ENCODE assay signal across 20 cellular contexts in the genomic region with DNA sequence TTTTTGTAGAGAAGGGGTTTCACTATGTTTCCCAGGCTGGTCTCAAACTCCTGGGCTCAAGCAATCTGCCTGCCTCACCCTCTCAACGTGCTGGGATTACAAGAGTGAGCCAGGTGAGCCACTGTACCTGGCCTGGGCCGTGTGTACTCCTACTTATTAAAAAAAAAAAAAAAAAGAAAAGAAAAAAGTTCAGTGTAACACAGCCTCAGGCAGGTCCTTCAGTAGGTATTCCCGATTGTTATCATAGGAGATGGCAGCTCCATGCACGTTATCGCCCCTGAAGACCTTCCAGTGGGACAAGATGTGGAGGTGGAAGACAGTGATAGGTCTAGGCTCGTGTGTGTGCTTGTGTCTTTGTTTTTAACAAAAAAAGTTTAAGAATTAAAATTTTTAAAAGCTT. TPM values are rescaled to one million over a fixed set of nuclear protein-coding genes. Genes with fewer than 3 reads are reported as not detected.
A peak's percentile ranks its signal among the peaks of the same experiment; 100 is the strongest.
DNase-seq lines count a peak whose midpoint lies in the region; ATAC-seq and TF ChIP-seq lines count a peak whose summit lies in the region.
"Had no signal": no experiment of that assay in that cellular context is flagged by ENCODE, and none has a peak within 500 bp of the region (broad histone marks: within the 10 kb centered on the region; RNA-seq: fewer than 3 reads in every experiment).

No MANE protein-coding gene starts in this region.

- H4K8ac ChIP-seq in trophoblast cell (ENCODE audit: low read depth, low read length) = no peak overlapping the region

- H2BK120ac ChIP-seq in trophoblast cell (ENCODE audit: insufficient read depth, low read length, poor library complexity) = no peak overlapping the region

- no peak overlapping the region for H3K14ac ChIP-seq in trophoblast cell (ENCODE audit: low read length)

- no peaks in the 10 kb centered on the region for H3K27me3 Mint-ChIP-seq in MCF 10A (ENCODE audit: insufficient read depth, unreplicated experiment)
- H3K27me3 Mint-ChIP-seq in activated naive CD4-positive, alpha-beta T cell treated with anti-CD3 and anti-CD28 coated beads for 36 hours (ENCODE audit: low read depth) = no peaks in the 10 kb centered on the region
- H3K27me3 Mint-ChIP-seq: CD4-positive, alpha-beta T cell; CD8-positive, alpha-beta memory T cell had no signal

- no TSS peak for BruUV-seq in MCF 10A (replicated peaks; lab: Mats Ljungman, UMichigan)

- H2AFZ ChIP-seq in trophoblast cell (ENCODE audit: insufficient read depth, low read length, poor library complexity) = no peak overlapping the region
- H2AFZ ChIP-seq: GM23338 had no signal

- H2BK5ac ChIP-seq in trophoblast cell (ENCODE audit: low read depth, low read length, poor library complexity) = no peak overlapping the region

- no peak overlapping the region for H3K18ac ChIP-seq in trophoblast cell (ENCODE audit: low read length)

- no peak overlapping the region for H4K12ac ChIP-seq in trophoblast cell (ENCODE audit: low read depth, low read length)

- no peak overlapping the region for H2BK12ac ChIP-seq in trophoblast cell (ENCODE audit: low read length)

- peaks cover 7% of the 10 kb centered on the region for H3K79me1 ChIP-seq in trophoblast cell (ENCODE audit: low read length)

- H3K79me2 ChIP-seq in trophoblast cell (ENCODE audit: control insufficient read depth, insufficient read depth, low read length, poor library complexity) = peaks cover 5% of the 10 kb centered on the region

- peaks cover 17% of the 10 kb centered on the region for H3K4me1 Mint-ChIP-seq in MCF 10A (ENCODE audit: insufficient read depth, unreplicated experiment)
- peaks cover 27% of the 10 kb centered on the region for H3K4me1 Mint-ChIP-seq in activated naive CD4-positive, alpha-beta T cell treated with anti-CD3 and anti-CD28 coated beads for 36 hours (ENCODE audit: low read depth)
- H3K4me1 Mint-ChIP-seq: GM23338 had no signal

- H3K9me3 ChIP-seq in breast epithelium = no peaks in the 10 kb centered on the region
- H3K9me3 ChIP-seq in BLaER1 = peaks cover 17% of the 10 kb centered on the region
- H3K9me3 ChIP-seq in trophoblast cell (ENCODE audit: insufficient read depth, low read depth, low read length) = no peaks in the 10 kb centered on the region

- H2AK5ac ChIP-seq in trophoblast cell (ENCODE audit: low read length) = no peak overlapping the region

- no peaks in the 10 kb centered on the region for H3K9me3 Mint-ChIP-seq in MCF 10A (ENCODE audit: unreplicated experiment)
- H3K9me3 Mint-ChIP-seq in activated naive CD4-positive, alpha-beta T cell treated with anti-CD3 and anti-CD28 coated beads for 36 hours = no peaks in the 10 kb centered on the region
- H3K9me3 Mint-ChIP-seq: CD4-positive, alpha-beta T cell; CD8-positive, alpha-beta memory T cell had no signal

- no peak for TF ChIP-seq POLR2A in breast epithelium (IDR thresholded peaks at IDR 0.05)

- H3K27me3 ChIP-seq in breast epithelium (no peaks in the 10 kb centered on the region), BLaER1 (peaks cover 16% of the 10 kb centered on the region), trophoblast cell (ENCODE audit: insufficient read depth, low read length) (no peaks in the 10 kb centered on the region)

- H3K36me3 ChIP-seq in breast epithelium = no peaks in the 10 kb centered on the region
- H3K36me3 ChIP-seq in BLaER1 = no peaks in the 10 kb centered on the region
- no peaks in the 10 kb centered on the region for H3K36me3 ChIP-seq in trophoblast cell (ENCODE audit: control insufficient read depth in 1 of 2, insufficient read depth in 2 of 2, low read length in 2 of 2)
- H3K36me3 ChIP-seq: BLaER1 treated with 17β-estradiol and CSF1 and Interleukin-3, amounts not matched to agents 10 nM and 100 nM had no signal

- ATAC-seq in omental fat pad (ENCODE audit: low FRiP score) = no peak
- ATAC-seq: GM12878, GM23338, HCT116 had no signal

- no peaks in the 10 kb centered on the region for H3K4me1 ChIP-seq in breast epithelium
- peaks cover 30% of the 10 kb centered on the region for H3K4me1 ChIP-seq in BLaER1
- peaks cover 8 to 13% of the 10 kb centered on the region in 2 experiments for H3K4me1 ChIP-seq in trophoblast cell (ENCODE audit: control insufficient read depth in 1 of 2, insufficient read depth in 2 of 2, low read length in 2 of 2)

- CTCF ChIA-PET in MCF 10A (lab: Yijun Ruan, JAX) = interaction anchor here (0.7 kb wide), 2 partner anchors 33 to 522 kb away, joined by 4 to 7 read pairs; no protein-coding TSS in a partner anchor
- CTCF ChIA-PET in activated naive CD4-positive, alpha-beta T cell treated with anti-CD3 and anti-CD28 coated beads for 36 hours (lab: Charles Lee) = no interaction called here

- intact Hi-C loops in breast epithelium (cut with DNase I; ENCODE audit: low total_unique reads) = no loop called here
- intact Hi-C loops in MCF 10A (cut with micrococcal nuclease) = no loop called here
- intact Hi-C loops in activated naive CD4-positive, alpha-beta T cell treated with anti-CD3 and anti-CD28 coated beads for 36 hours (cut with micrococcal nuclease) = no loop called here

- POLR2A ChIA-PET in MCF 10A (lab: Yijun Ruan, JAX) = interaction anchor here (0.6 to 0.7 kb wide), 2 partner anchors 9 to 211 kb away, joined by 3 to 4 read pairs; a partner anchor contains a TSS

- H3K9ac ChIP-seq in BLaER1 (no peak overlapping the region), trophoblast cell (ENCODE audit: low read length) (no peak overlapping the region)
- H3K9ac ChIP-seq: BLaER1 treated with 17β-estradiol and CSF1 and Interleukin-3, amounts not matched to agents 10 nM and 100 nM had no signal

- H3K4me3 Mint-ChIP-seq in MCF 10A (ENCODE audit: unreplicated experiment) = no peak overlapping the region
- H3K4me3 Mint-ChIP-seq in activated naive CD4-positive, alpha-beta T cell treated with anti-CD3 and anti-CD28 coated beads for 36 hours = no peak overlapping the region
- H3K4me3 Mint-ChIP-seq: B cell; CD8-positive, alpha-beta memory T cell; GM23338; H9 had no signal

- H3K4ac ChIP-seq in trophoblast cell (ENCODE audit: low read depth, low read length) = no peak overlapping the region

- H3K4me3 ChIP-seq in breast epithelium (no peak overlapping the region), BLaER1 (no peak overlapping the region), trophoblast cell (ENCODE audit: low read depth, low read length) (no peak overlapping the region)
- H3K4me3 ChIP-seq: BLaER1 treated with 17β-estradiol and CSF1 and Interleukin-3, amounts not matched to agents 10 nM and 100 nM; GM12878; GM23338 had no signal

- H4K91ac ChIP-seq in trophoblast cell (ENCODE audit: low read depth, low read length) = no peak overlapping the region

- DNase-seq in breast epithelium (ENCODE audit: low spot score in 2 of 2) (no peak), MCF 10A (ENCODE audit: unreplicated experiment) (no peak), trophoblast cell (peak; percentile 71 to 79), omental fat pad (ENCODE audit: low spot score) (no peak)
- no peak for DNase-seq in activated naive CD4-positive, alpha-beta T cell treated with anti-CD3 and anti-CD28 coated beads for 36 hours
- DNase-seq: CD4-positive, alpha-beta T cell; CD8-positive, alpha-beta memory T cell; DMS 273 treated with DMSO at 0.1 percent for 48 hours; DMS79; EL; GDM1; H9 had no signal

- no peaks in the 10 kb centered on the region for H4K20me1 ChIP-seq in BLaER1
- H4K20me1 ChIP-seq: BLaER1 treated with 17β-estradiol and CSF1 and Interleukin-3, amounts not matched to agents 10 nM and 100 nM had no signal

- TF ChIP-seq CTCF in breast epithelium (IDR thresholded peaks at IDR 0.05) (no peak), MCF 10A (IDR thresholded peaks at IDR 0.05; ENCODE audit: unreplicated experiment) (no peak), omental fat pad (IDR thresholded peaks at IDR 0.05) (no peak)

- no peak overlapping the region for H3K27ac Mint-ChIP-seq in MCF 10A (ENCODE audit: low read depth, unreplicated experiment)
- no peak overlapping the region for H3K27ac Mint-ChIP-seq in activated naive CD4-positive, alpha-beta T cell treated with anti-CD3 and anti-CD28 coated beads for 36 hours
- H3K27ac Mint-ChIP-seq: B cell, CD14-positive monocyte, GM23338, H9 had no signal

- H3K4me2 ChIP-seq in BLaER1 (peak overlapping the region; percentile 81; the same call in 1 of the 2 replicates), trophoblast cell (ENCODE audit: low read length) (no peak overlapping the region)
- H3K4me2 ChIP-seq: GM23338 had no signal

- H3K36me3 Mint-ChIP-seq in MCF 10A (ENCODE audit: insufficient read depth, unreplicated experiment) = peaks cover 6% of the 10 kb centered on the region
- H3K36me3 Mint-ChIP-seq in activated naive CD4-positive, alpha-beta T cell treated with anti-CD3 and anti-CD28 coated beads for 36 hours (ENCODE audit: low read depth) = no peaks in the 10 kb centered on the region
- H3K36me3 Mint-ChIP-seq: CD14-positive monocyte had no signal

- H3K27ac ChIP-seq in breast epithelium (peak overlapping the region; percentile 26 to 29), BLaER1 (no peak overlapping the region), trophoblast cell (ENCODE audit: low read depth, low read length) (no peak overlapping the region)
- H3K27ac ChIP-seq: 22Rv1; BLaER1 treated with 17β-estradiol and CSF1 and Interleukin-3, amounts not matched to agents 10 nM and 100 nM had no signal

- no peak overlapping the region for H3K23ac ChIP-seq in trophoblast cell (ENCODE audit: low read length)

- no CpG with 5 or more reads among the region's 6 CpGs for WGBS in trophoblast cell (ENCODE audit: extremely low coverage, insufficient coverage, insufficient read length)

RNA-seq across cellular contexts. Expression of a gene that starts 3.3 kb away (rescaled TPM):
- 100 to 1,000 TPM; 157 to 202 (median 182) TPM for total RNA-seq in breast epithelium
- 106 and 129 TPM in 2 replicates for total RNA-seq in MCF 10A (2022)
- polyA plus RNA-seq in trophoblast cell (2013) = 25.0 and 26.7 TPM in 2 replicates
- total RNA-seq in activated naive CD4-positive, alpha-beta T cell treated with anti-CD3 and anti-CD28 coated beads for 36 hours = 10 to 100 TPM; 47.4 to 53.5 TPM
- total RNA-seq in omental fat pad = 100 to 1,000 TPM in 1 of 4 donors, 10 to 100 TPM in 3; 93.8 to 188 (median 96.7) TPM

RNA-seq across cellular contexts. Expression of a gene that starts 8.9 kb away (rescaled TPM):
- 100 to 1,000 TPM in 2 of 3 donors, 10 to 100 TPM in 1; 97.3 to 144 (median 139) TPM for total RNA-seq in breast epithelium
- 53.8 and 61.3 TPM in 2 replicates for total RNA-seq in MCF 10A (2022)
- 40.0 and 40.1 TPM in 2 replicates for polyA plus RNA-seq in trophoblast cell (2013)
- total RNA-seq in activated naive CD4-positive, alpha-beta T cell treated with anti-CD3 and anti-CD28 coated beads for 36 hours = 10 to 100 TPM; 71.8 to 79.2 TPM
- 100 to 1,000 TPM in 3 of 4 donors, 10 to 100 TPM in 1; 92.7 to 174 (median 126) TPM for total RNA-seq in omental fat pad

Comparison
In these comparisons a context has a peak if more than half of its experiments do, and no peak if none do; other contexts are left out.
1. DNase-seq: peak in trophoblast cell (2 of 2); none in breast epithelium (0 of 2), MCF 10A (single experiment), activated naive CD4-positive, alpha-beta T cell treated with anti-CD3 and anti-CD28 coated beads for 36 hours (single experiment) and omental fat pad (single experiment).
2. H3K27ac ChIP-seq: peak in breast epithelium (2 of 2); none in BLaER1 (single experiment) and trophoblast cell (single experiment).